Comparison of ENCODE assay signal across 11 cellular contexts in genomic region chr13:98503175-98504028, GRCh38.
DNase-seq lines count a peak whose midpoint lies in the region; ATAC-seq and TF ChIP-seq lines count a peak whose summit lies in the region.
"Had no signal": no experiment of that assay in that cellular context is flagged by ENCODE, and none has a peak within 500 bp of the region (broad histone marks: within the 10 kb centered on the region; RNA-seq: fewer than 3 reads in every experiment).

No MANE protein-coding gene starts in this region.

- no peaks in the 10 kb centered on the region for H3K27me3 Mint-ChIP-seq in dendritic cell treated with granulocyte-macrophage colony-stimulating factor and Interleukin-4, amounts not matched to agents 40 ng/mL and 50 ng/mL, for 4 days
- no peaks in the 10 kb centered on the region for H3K27me3 Mint-ChIP-seq in stimulated activated memory B cell treated with anti-CD40 and anti-IgM and Interleukin-4, amounts not matched to agents 10 μg/mL and 1 μg/mL and 100 μg/mL, for 72 hours

- intact Hi-C loops in dendritic cell treated with granulocyte-macrophage colony-stimulating factor and Interleukin-4, amounts not matched to agents 40 ng/mL and 50 ng/mL, for 4 days (cut with micrococcal nuclease): no loop called here

- no peak overlapping the region for H3K4me3 ChIP-seq in liver (ENCODE audit: low read depth in 1 of 3, low read length in 3 of 3)

- TF ChIP-seq RAD21 in Ishikawa (IDR thresholded peaks at IDR 0.05; ENCODE audit: low read depth) (no peak), liver (IDR thresholded peaks at IDR 0.05) (peak; percentile 42 to 58)

- H3K4me1 ChIP-seq in liver (ENCODE audit: control insufficient read depth in 4 of 4, insufficient read depth in 4 of 4, low read length in 3 of 4): peaks cover 11 to 58% (median 51%) of the 10 kb centered on the region in 4 donors

- H3K36me3 ChIP-seq in liver (ENCODE audit: control insufficient read depth in 4 of 4, insufficient read depth in 3 of 4, low read depth in 1 of 4, low read length in 3 of 4): no peaks in the 10 kb centered on the region

- 28% methylated on average over 10 of the region's 10 CpGs for WGBS in liver

- H3K4me1 Mint-ChIP-seq in dendritic cell treated with granulocyte-macrophage colony-stimulating factor and Interleukin-4, amounts not matched to agents 40 ng/mL and 50 ng/mL, for 4 days (ENCODE audit: low read depth): peaks cover 64% of the 10 kb centered on the region
- H3K4me1 Mint-ChIP-seq in stimulated activated memory B cell treated with anti-CD40 and anti-IgM and Interleukin-4, amounts not matched to agents 10 μg/mL and 1 μg/mL and 100 μg/mL, for 72 hours: peaks cover 91% of the 10 kb centered on the region

- ATAC-seq in stimulated activated memory B cell treated with anti-CD40 and anti-IgM and Interleukin-4, amounts not matched to agents 10 μg/mL and 1 μg/mL and 100 μg/mL, for 72 hours: no peak
- no peak for ATAC-seq in HG02678 (IDR thresholded peaks at IDR 0.05; ENCODE audit: unreplicated experiment)
- ATAC-seq in HG03460 (IDR thresholded peaks at IDR 0.05; ENCODE audit: unreplicated experiment): no peak
- no peak for ATAC-seq in HG03280 (IDR thresholded peaks at IDR 0.05; ENCODE audit: unreplicated experiment)

- no peak for TF ChIP-seq CTCF in liver (IDR thresholded peaks at IDR 0.05; ENCODE audit: low read depth, low read length, missing input control)

- DNase-seq in SKM-1 (lab: John Stamatoyannopoulos, UW; ENCODE audit: unreplicated experiment): no peak
- DNase-seq: NCI-H69 had no signal

- H3K9me3 ChIP-seq in liver (ENCODE audit: control insufficient read depth in 4 of 4, low read length in 3 of 4): no peaks in the 10 kb centered on the region

- no peak for TF ChIP-seq EP300 in Ishikawa (IDR thresholded peaks at IDR 0.05; ENCODE audit: borderline replicate concordance)

- no peaks in the 10 kb centered on the region for H3K27me3 ChIP-seq in liver (ENCODE audit: control insufficient read depth in 4 of 4, insufficient read depth in 4 of 4, low read length in 3 of 4)

- H3K9ac ChIP-seq in liver (ENCODE audit: low read depth in 1 of 2, low read length in 2 of 2): peak overlapping the region in 1 of 2 donors; percentile 54

- no peak overlapping the region for H3K4me3 Mint-ChIP-seq in dendritic cell treated with granulocyte-macrophage colony-stimulating factor and Interleukin-4, amounts not matched to agents 40 ng/mL and 50 ng/mL, for 4 days
- H3K4me3 Mint-ChIP-seq in stimulated activated memory B cell treated with anti-CD40 and anti-IgM and Interleukin-4, amounts not matched to agents 10 μg/mL and 1 μg/mL and 100 μg/mL, for 72 hours: peak overlapping the region; percentile 66
- H3K4me3 Mint-ChIP-seq: T-helper 2 cell treated with Interferon-gamma antibody and Interleukin-4, amounts not matched to agents 5 μg/mL and 100 μg/mL, for 36 hours had no signal

- H3K27ac ChIP-seq in liver (ENCODE audit: low read depth in 1 of 2, low read length in 2 of 2): peak overlapping the region; percentile 57 to 84

- peak overlapping the region; percentile 15 for H3K27ac Mint-ChIP-seq in dendritic cell treated with granulocyte-macrophage colony-stimulating factor and Interleukin-4, amounts not matched to agents 40 ng/mL and 50 ng/mL, for 4 days
- peak overlapping the region; percentile 95 for H3K27ac Mint-ChIP-seq in stimulated activated memory B cell treated with anti-CD40 and anti-IgM and Interleukin-4, amounts not matched to agents 10 μg/mL and 1 μg/mL and 100 μg/mL, for 72 hours
- H3K27ac Mint-ChIP-seq: T-helper 2 cell treated with Interferon-gamma antibody and Interleukin-4, amounts not matched to agents 5 μg/mL and 100 μg/mL, for 36 hours had no signal

- H3K36me3 Mint-ChIP-seq in dendritic cell treated with granulocyte-macrophage colony-stimulating factor and Interleukin-4, amounts not matched to agents 40 ng/mL and 50 ng/mL, for 4 days (ENCODE audit: low read depth): peaks cover 33% of the 10 kb centered on the region
- peaks cover 13% of the 10 kb centered on the region for H3K36me3 Mint-ChIP-seq in stimulated activated memory B cell treated with anti-CD40 and anti-IgM and Interleukin-4, amounts not matched to agents 10 μg/mL and 1 μg/mL and 100 μg/mL, for 72 hours

- no peaks in the 10 kb centered on the region for H3K9me3 Mint-ChIP-seq in dendritic cell treated with granulocyte-macrophage colony-stimulating factor and Interleukin-4, amounts not matched to agents 40 ng/mL and 50 ng/mL, for 4 days
- no peaks in the 10 kb centered on the region for H3K9me3 Mint-ChIP-seq in stimulated activated memory B cell treated with anti-CD40 and anti-IgM and Interleukin-4, amounts not matched to agents 10 μg/mL and 1 μg/mL and 100 μg/mL, for 72 hours
- H3K9me3 Mint-ChIP-seq: activated T-cell treated with anti-CD3 and anti-CD28 coated beads, Interleukin-2, amount 50 U/mL, for 72 hours; T-helper 2 cell treated with Interferon-gamma antibody and Interleukin-4, amounts not matched to agents 5 μg/mL and 100 μg/mL, for 36 hours had no signal

TF ChIP-seq in Ishikawa, 13 proteins besides CTCF, POLR2A, EP300 and RAD21:
- TF ChIP-seq TCF12 (IDR thresholded peaks at IDR 0.05; ENCODE audit: low read depth) (no peak), MAX (IDR thresholded peaks at IDR 0.05) (no peak), EGR1 (IDR thresholded peaks at IDR 0.05) (peak; percentile 72)

TF ChIP-seq in liver, 16 proteins besides CTCF, POLR2A, EP300 and RAD21:
- TF ChIP-seq JUND (IDR thresholded peaks at IDR 0.05): peak in 1 of 2 donors; percentile 65
- peak; percentile 67 for TF ChIP-seq FOXA2 (IDR thresholded peaks at IDR 0.05)
- TF ChIP-seq SP1 (IDR thresholded peaks at IDR 0.05): peak; percentile 80
- no peak for TF ChIP-seq TAF1 (conservative IDR thresholded peaks at IDR 0.05)
- peak; percentile 69 for TF ChIP-seq MAX (IDR thresholded peaks at IDR 0.05)
- TF ChIP-seq HNF4A (conservative IDR thresholded peaks at IDR 0.05): peak; percentile 79 to 82
- no peak for TF ChIP-seq HNF4G (IDR thresholded peaks at IDR 0.05)
- peak; percentile 93 to 94 for TF ChIP-seq RXRA (IDR thresholded peaks at IDR 0.05)
- no peak for TF ChIP-seq ATF3 (IDR thresholded peaks at IDR 0.05)
- TF ChIP-seq ZBTB33 (IDR thresholded peaks at IDR 0.05): peak; percentile 62
- TF ChIP-seq EGR1 (IDR thresholded peaks at IDR 0.05; ENCODE audit: low read depth in 2 of 2): peak; percentile 97 to 100
- peak; percentile 85 for TF ChIP-seq NR2F2 (IDR thresholded peaks at IDR 0.05)
- TF ChIP-seq FOXA1 (IDR thresholded peaks at IDR 0.05): peak; percentile 33
- peak; percentile 8 for TF ChIP-seq REST (IDR thresholded peaks at IDR 0.05)
- TF ChIP-seq YY1 (IDR thresholded peaks at IDR 0.05): peak; percentile 93
- TF ChIP-seq GABPA (IDR thresholded peaks at IDR 0.05 in 1 of 2, conservative IDR thresholded peaks at IDR 0.05 in 1 of 2): no peak
